20 cellular contexts compared by ENCODE assay signal in genomic region chr2:180716186-180717180, GRCh38.
A peak's percentile ranks its signal among the peaks of the same experiment; 100 is the strongest.
DNase-seq lines count a peak whose midpoint lies in the region; ATAC-seq and TF ChIP-seq lines count a peak whose summit lies in the region.
"Had no signal": no experiment of that assay in that cellular context is flagged by ENCODE, and none has a peak within 500 bp of the region (broad histone marks: within the 10 kb centered on the region; RNA-seq: fewer than 3 reads in every experiment).

No MANE protein-coding gene starts in this region.

- DNase-seq in adipocyte (ENCODE audit: low read depth) (peak; percentile 8), fibroblast of pulmonary artery (ENCODE audit: low read depth) (peak; percentile 30), renal cortical epithelial cell (ENCODE audit: low read depth) (peak; percentile 41), RWPE1 (ENCODE audit: low spot score) (no peak), ACHN (no peak)
- DNase-seq: C1 segment of cervical spinal cord; CD8-positive, alpha-beta memory T cell; GDM1; KBM-7; NCI-H1105; NCI-H146; NCI-H2029; NCI-H2227 treated with DMSO at 0.1 percent for 48 hours; NCI-H510A treated with DMSO at 0.1 percent for 48 hours; NCI-H748 treated with DMSO at 0.1 percent for 48 hours; NK-92 treated with Interleukin-12 subunit alpha and Interleukin-12 subunit beta, amount 100 ng/mL, for 24 hours had no signal

- no peak overlapping the region for H3K4me3 ChIP-seq in HEK293 (ENCODE audit: low read depth, low read length)
- no peak overlapping the region for H3K4me3 ChIP-seq in adipocyte (ENCODE audit: low read length)
- no peak overlapping the region for H3K4me3 ChIP-seq in fibroblast of pulmonary artery (replicated peaks; ENCODE audit: low read depth, low read length)
- H3K4me3 ChIP-seq: SJSA1 had no signal

- CTCF ChIA-PET in HEK293 (lab: Yijun Ruan, JAX) (interaction anchor here (1.5 kb wide), 1 partner anchor 10 kb away, joined by 3 read pairs; no protein-coding TSS in a partner anchor), RWPE1 (lab: Yijun Ruan, JAX) (no interaction called here)

- H3K4me1 ChIP-seq in HEK293 (ENCODE audit: control insufficient read depth, insufficient read depth, low read length), result no peaks in the 10 kb centered on the region
- peaks cover 4% of the 10 kb centered on the region for H3K4me1 ChIP-seq in adipocyte (ENCODE audit: control insufficient read depth, insufficient read depth, low read length)
- H3K4me1 ChIP-seq: SJSA1 had no signal

- no peak overlapping the region for H3K9ac ChIP-seq in adipocyte (ENCODE audit: low read length)

- H3K36me3 ChIP-seq in HEK293 (ENCODE audit: control insufficient read depth in 2 of 2, insufficient read depth in 1 of 2, low read length in 2 of 2) (no peaks in the 10 kb centered on the region), adipocyte (ENCODE audit: control insufficient read depth, insufficient read depth, low read length, severe bottlenecking) (no peaks in the 10 kb centered on the region)
- H3K36me3 ChIP-seq: SJSA1 had no signal

- in situ Hi-C loops in ACHN (cut with HindIII; ENCODE audit: low pct_ligation_motif_present, low pct_unique_long_range_greater_than_20kb, low sequenced_read_pairs), result no loop called here

- ATAC-seq in GM19351 (IDR thresholded peaks at IDR 0.05; ENCODE audit: unreplicated experiment), result no peak
- ATAC-seq: Panc1 had no signal

- TF ChIP-seq CTCF in HEK293 (tag by site-specific recombination; IDR thresholded peaks at IDR 0.05) (no peak), fibroblast of pulmonary artery (IDR thresholded peaks at IDR 0.05; ENCODE audit: low read length, missing control alignments) (no peak), RWPE1 (conservative IDR thresholded peaks at IDR 0.05; ENCODE audit: low read depth) (no peak)

- H3K9me3 ChIP-seq in HEK293 (ENCODE audit: control insufficient read depth, insufficient read depth, low read depth, low read length), result no peaks in the 10 kb centered on the region
- H3K9me3 ChIP-seq in adipocyte (ENCODE audit: control insufficient read depth, low read length), result peaks cover 10% of the 10 kb centered on the region

- POLR2A ChIA-PET in HEK293 (lab: Yijun Ruan, JAX) (no interaction called here), RWPE1 (lab: Yijun Ruan, JAX; ENCODE audit: low non-redundant PET) (no interaction called here)

- H3K27ac ChIP-seq in HEK293 (ENCODE audit: extremely low read depth, low read depth, low read length) (no peak overlapping the region), RWPE1 (no peak overlapping the region)
- H3K27ac ChIP-seq: SJSA1 had no signal

- H3K27me3 ChIP-seq in adipocyte (replicated peaks; ENCODE audit: control insufficient read depth, insufficient read depth, low read length), result no peaks in the 10 kb centered on the region
- H3K27me3 ChIP-seq: SJSA1 had no signal

TF ChIP-seq in HEK293, 187 proteins besides CTCF, POLR2A, EP300 and RAD21:
- TF ChIP-seq ZNF423 (tag by site-specific recombination; IDR thresholded peaks at IDR 0.05) (no peak), ZFHX2 (tag by site-specific recombination; conservative IDR thresholded peaks at IDR 0.05) (0 out of 2 replicates have a peak, but pooled peaks have one; percentile 18)

Comparison
In these comparisons a context has a peak if more than half of its experiments do, and no peak if none do; other contexts are left out.
1. DNase-seq: peak in adipocyte (single experiment), fibroblast of pulmonary artery (single experiment) and renal cortical epithelial cell (single experiment); none in RWPE1 (single experiment) and ACHN (single experiment).